Comparison of ENCODE assay signal across 9 cellular contexts in genomic region chr10:11255796-11256444, GRCh38.
DNase-seq lines count a peak whose midpoint lies in the region; ATAC-seq lines count a peak whose summit lies in the region.
"Had no signal": no experiment of that assay in that cellular context is flagged by ENCODE, and none has a peak within 500 bp of the region (broad histone marks: within the 10 kb centered on the region; RNA-seq: fewer than 3 reads in every experiment).

No MANE protein-coding gene starts in this region.

- H3K9me3 Mint-ChIP-seq in activated T-cell treated with anti-CD3 and anti-CD28 coated beads, Interleukin-2, amount 50 U/mL, for 24 hours: no peaks in the 10 kb centered on the region
- H3K9me3 Mint-ChIP-seq in activated T-helper 2 cell treated with anti-CD3 and anti-CD28 coated beads, Interferon-gamma antibody, Interleukin-2, Interleukin-4, amounts not matched to agents 10 μg/mL and 5 μg/mL and 100 μg/mL, durations not matched to agents 14 hours and 24 hours and 36 hours: no peaks in the 10 kb centered on the region
- H3K9me3 Mint-ChIP-seq in stimulated activated naive B cell treated with anti-CD40 and anti-IgM and Interleukin-4, amounts not matched to agents 10 μg/mL and 1 μg/mL and 100 μg/mL, for 72 hours: no peaks in the 10 kb centered on the region
- no peaks in the 10 kb centered on the region for H3K9me3 Mint-ChIP-seq in T-helper 2 cell treated with Interferon-gamma antibody and Interleukin-4, amounts not matched to agents 5 μg/mL and 100 μg/mL, for 36 hours

- ATAC-seq in HG03354 (IDR thresholded peaks at IDR 0.05; ENCODE audit: poor library complexity, severe bottlenecking, unreplicated experiment): peak; percentile 55
- ATAC-seq in stimulated activated naive B cell treated with anti-CD40 and anti-IgM and Interleukin-4, amounts not matched to agents 10 μg/mL and 1 μg/mL and 100 μg/mL, for 72 hours (replicated peaks): peak; percentile 66 to 75

- no peak for DNase-seq in activated T-cell treated with anti-CD3 and anti-CD28 coated beads, Interleukin-2, amount 50 U/mL, for 24 hours
- no peak for DNase-seq in activated T-cell treated with anti-CD3 and anti-CD28 coated beads, Interleukin-2, amount 50 U/mL, for 1 hour
- DNase-seq in activated T-helper 2 cell treated with anti-CD3 and anti-CD28 coated beads, Interferon-gamma antibody, Interleukin-2, Interleukin-4, amounts not matched to agents 10 μg/mL and 5 μg/mL and 100 μg/mL, durations not matched to agents 14 hours and 24 hours and 36 hours (ENCODE audit: low spot score): no peak
- no peak for DNase-seq in stimulated activated naive B cell treated with anti-CD40 and anti-IgM and Interleukin-4, amounts not matched to agents 10 μg/mL and 1 μg/mL and 100 μg/mL, for 72 hours
- DNase-seq in T-helper 2 cell treated with Interferon-gamma antibody and Interleukin-4, amounts not matched to agents 5 μg/mL and 100 μg/mL, for 36 hours (ENCODE audit: low spot score): no peak
- DNase-seq in stimulated activated naive CD4-positive, alpha-beta T cell treated with Interleukin-2 at 50 U/mL for 16 hours (lab: John Stamatoyannopoulos, UW): no peak
- DNase-seq in NCI-H2227 (lab: John Stamatoyannopoulos, UW; ENCODE audit: unreplicated experiment): no peak
- DNase-seq: upper lobe of left lung had no signal

- intact Hi-C loops in activated T-helper 2 cell treated with anti-CD3 and anti-CD28 coated beads, Interferon-gamma antibody, Interleukin-2, Interleukin-4, amounts not matched to agents 10 μg/mL and 5 μg/mL and 100 μg/mL, durations not matched to agents 14 hours and 24 hours and 36 hours (cut with micrococcal nuclease): no loop called here

- peak overlapping the region; percentile 88 for H3K27ac Mint-ChIP-seq in activated T-cell treated with anti-CD3 and anti-CD28 coated beads, Interleukin-2, amount 50 U/mL, for 24 hours
- peak overlapping the region; percentile 42 for H3K27ac Mint-ChIP-seq in activated T-helper 2 cell treated with anti-CD3 and anti-CD28 coated beads, Interferon-gamma antibody, Interleukin-2, Interleukin-4, amounts not matched to agents 10 μg/mL and 5 μg/mL and 100 μg/mL, durations not matched to agents 14 hours and 24 hours and 36 hours
- peak overlapping the region; percentile 95 for H3K27ac Mint-ChIP-seq in stimulated activated naive B cell treated with anti-CD40 and anti-IgM and Interleukin-4, amounts not matched to agents 10 μg/mL and 1 μg/mL and 100 μg/mL, for 72 hours
- H3K27ac Mint-ChIP-seq in T-helper 2 cell treated with Interferon-gamma antibody and Interleukin-4, amounts not matched to agents 5 μg/mL and 100 μg/mL, for 36 hours: no peak overlapping the region

- H3K27me3 Mint-ChIP-seq in activated T-cell treated with anti-CD3 and anti-CD28 coated beads, Interleukin-2, amount 50 U/mL, for 24 hours: no peaks in the 10 kb centered on the region
- H3K27me3 Mint-ChIP-seq in activated T-helper 2 cell treated with anti-CD3 and anti-CD28 coated beads, Interferon-gamma antibody, Interleukin-2, Interleukin-4, amounts not matched to agents 10 μg/mL and 5 μg/mL and 100 μg/mL, durations not matched to agents 14 hours and 24 hours and 36 hours (ENCODE audit: low read depth): no peaks in the 10 kb centered on the region
- no peaks in the 10 kb centered on the region for H3K27me3 Mint-ChIP-seq in stimulated activated naive B cell treated with anti-CD40 and anti-IgM and Interleukin-4, amounts not matched to agents 10 μg/mL and 1 μg/mL and 100 μg/mL, for 72 hours
- H3K27me3 Mint-ChIP-seq in T-helper 2 cell treated with Interferon-gamma antibody and Interleukin-4, amounts not matched to agents 5 μg/mL and 100 μg/mL, for 36 hours (ENCODE audit: low read depth): no peaks in the 10 kb centered on the region

- peaks cover 98% of the 10 kb centered on the region for H3K36me3 Mint-ChIP-seq in activated T-cell treated with anti-CD3 and anti-CD28 coated beads, Interleukin-2, amount 50 U/mL, for 24 hours (ENCODE audit: low read depth)
- H3K36me3 Mint-ChIP-seq in activated T-helper 2 cell treated with anti-CD3 and anti-CD28 coated beads, Interferon-gamma antibody, Interleukin-2, Interleukin-4, amounts not matched to agents 10 μg/mL and 5 μg/mL and 100 μg/mL, durations not matched to agents 14 hours and 24 hours and 36 hours (ENCODE audit: low read depth): peaks cover 87% of the 10 kb centered on the region
- H3K36me3 Mint-ChIP-seq in stimulated activated naive B cell treated with anti-CD40 and anti-IgM and Interleukin-4, amounts not matched to agents 10 μg/mL and 1 μg/mL and 100 μg/mL, for 72 hours: peaks cover 59 to 89% of the 10 kb centered on the region in 2 donors
- H3K36me3 Mint-ChIP-seq in T-helper 2 cell treated with Interferon-gamma antibody and Interleukin-4, amounts not matched to agents 5 μg/mL and 100 μg/mL, for 36 hours (ENCODE audit: low read depth): peaks cover 70% of the 10 kb centered on the region

- no peak overlapping the region for H3K4me3 Mint-ChIP-seq in activated T-cell treated with anti-CD3 and anti-CD28 coated beads, Interleukin-2, amount 50 U/mL, for 24 hours
- H3K4me3 Mint-ChIP-seq in activated T-helper 2 cell treated with anti-CD3 and anti-CD28 coated beads, Interferon-gamma antibody, Interleukin-2, Interleukin-4, amounts not matched to agents 10 μg/mL and 5 μg/mL and 100 μg/mL, durations not matched to agents 14 hours and 24 hours and 36 hours (ENCODE audit: low read depth): no peak overlapping the region
- peak overlapping the region; percentile 39 to 55 for H3K4me3 Mint-ChIP-seq in stimulated activated naive B cell treated with anti-CD40 and anti-IgM and Interleukin-4, amounts not matched to agents 10 μg/mL and 1 μg/mL and 100 μg/mL, for 72 hours
- H3K4me3 Mint-ChIP-seq in T-helper 2 cell treated with Interferon-gamma antibody and Interleukin-4, amounts not matched to agents 5 μg/mL and 100 μg/mL, for 36 hours: no peak overlapping the region

- H3K4me1 Mint-ChIP-seq in activated T-cell treated with anti-CD3 and anti-CD28 coated beads, Interleukin-2, amount 50 U/mL, for 24 hours (ENCODE audit: low read depth): peaks cover 79% of the 10 kb centered on the region
- H3K4me1 Mint-ChIP-seq in activated T-helper 2 cell treated with anti-CD3 and anti-CD28 coated beads, Interferon-gamma antibody, Interleukin-2, Interleukin-4, amounts not matched to agents 10 μg/mL and 5 μg/mL and 100 μg/mL, durations not matched to agents 14 hours and 24 hours and 36 hours (ENCODE audit: low read depth): peaks cover 27% of the 10 kb centered on the region
- peaks cover 57 to 91% of the 10 kb centered on the region in 2 donors for H3K4me1 Mint-ChIP-seq in stimulated activated naive B cell treated with anti-CD40 and anti-IgM and Interleukin-4, amounts not matched to agents 10 μg/mL and 1 μg/mL and 100 μg/mL, for 72 hours
- peaks cover 24% of the 10 kb centered on the region for H3K4me1 Mint-ChIP-seq in T-helper 2 cell treated with Interferon-gamma antibody and Interleukin-4, amounts not matched to agents 5 μg/mL and 100 μg/mL, for 36 hours (ENCODE audit: low read depth)

Comparison
In these comparisons a context has a peak if more than half of its experiments do, and no peak if none do; other contexts are left out.
1. H3K4me3 Mint-ChIP-seq: peak in stimulated activated naive B cell treated with anti-CD40 and anti-IgM and Interleukin-4, amounts not matched to agents 10 μg/mL and 1 μg/mL and 100 μg/mL, for 72 hours (2 of 2); none in activated T-cell treated with anti-CD3 and anti-CD28 coated beads, Interleukin-2, amount 50 U/mL, for 24 hours (single experiment), activated T-helper 2 cell treated with anti-CD3 and anti-CD28 coated beads, Interferon-gamma antibody, Interleukin-2, Interleukin-4, amounts not matched to agents 10 μg/mL and 5 μg/mL and 100 μg/mL, durations not matched to agents 14 hours and 24 hours and 36 hours (single experiment) and T-helper 2 cell treated with Interferon-gamma antibody and Interleukin-4, amounts not matched to agents 5 μg/mL and 100 μg/mL, for 36 hours (single experiment).